ENCODE assay signal across 21 cellular contexts in the genomic region with DNA sequence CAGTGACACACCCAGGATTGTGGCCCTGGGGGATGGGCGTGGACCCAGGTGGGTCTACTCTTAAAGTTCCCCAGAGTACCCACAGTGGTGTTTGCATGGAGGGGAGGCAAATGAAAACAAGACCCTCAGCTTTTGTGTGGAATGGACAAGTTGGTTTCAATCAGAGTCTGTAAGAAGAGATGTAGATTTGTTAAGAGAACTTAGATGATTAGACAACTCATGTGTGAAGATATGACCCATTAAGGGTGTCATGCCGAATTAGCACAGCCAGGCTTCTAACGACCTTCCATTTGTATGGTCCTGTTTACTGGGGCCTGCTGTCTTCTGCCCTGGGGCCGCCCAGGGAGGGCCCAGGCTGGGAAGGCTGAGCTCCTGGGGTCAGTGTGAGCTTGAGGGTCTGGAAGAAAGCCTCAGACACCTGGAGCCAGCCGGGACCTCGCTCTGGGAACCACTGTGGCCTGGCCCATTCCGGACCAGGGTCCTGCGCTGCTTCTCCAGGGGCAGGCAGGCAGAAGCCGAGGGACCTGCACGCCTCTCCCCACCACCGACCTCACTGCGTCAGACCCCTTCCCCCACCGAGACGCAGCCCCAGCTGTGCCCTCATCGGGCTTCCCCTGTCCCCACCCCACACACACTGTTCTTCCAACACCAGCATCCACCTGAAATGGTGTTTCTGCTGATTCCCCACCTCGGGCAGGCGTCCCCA. TPM values are rescaled to one million over a fixed set of nuclear protein-coding genes. Genes with fewer than 3 reads are reported as not detected.
DNase-seq lines count a peak whose midpoint lies in the region; FAIRE-seq and TF ChIP-seq lines count a peak whose summit lies in the region.
"Had no signal": no experiment of that assay in that cellular context is flagged by ENCODE, and none has a peak within 500 bp of the region (broad histone marks: within the 10 kb centered on the region; RNA-seq: fewer than 3 reads in every experiment).

No MANE protein-coding gene starts in this region.

- no peak for TF ChIP-seq POLR2A in GM12892 (IDR thresholded peaks at IDR 0.05; ENCODE audit: low read depth, low read length)

- H3K27me3 ChIP-seq in BLaER1: no peaks in the 10 kb centered on the region

- no peak for FAIRE-seq in GM12892 (lab: Jason Lieb, UNC)
- no peak for FAIRE-seq in kidney (lab: Jason Lieb, UNC)
- FAIRE-seq: G401.6 had no signal

- H4K20me1 ChIP-seq in BLaER1: no peaks in the 10 kb centered on the region

- H3K36me3 ChIP-seq in BLaER1: peaks cover 3% of the 10 kb centered on the region; the same call in 1 of the 2 replicates
- peaks cover 2 to 10% of the 10 kb centered on the region in 2 donors for H3K36me3 ChIP-seq in kidney (ENCODE audit: control insufficient read depth in 1 of 2, insufficient read depth in 2 of 2, low read length in 2 of 2)

- DNase-seq in GM12892 (ENCODE audit: insufficient read length) (peak; percentile 25), kidney (peak; percentile 67), posterior vena cava (ENCODE audit: low spot score) (peak; percentile 81), cerebellum (ENCODE audit: low spot score) (no peak), NCI-H526 treated with DMSO at 0.1 percent for 48 hours (lab: John Stamatoyannopoulos, UW) (no peak), HT-29 (ENCODE audit: low spot score) (no peak)
- DNase-seq in effector CD8-positive, alpha-beta T cell (lab: John Stamatoyannopoulos, UW): no peak
- DNase-seq: ACHN, Caco-2, HCEC 1CT, MM.1S, NCI-H1092, NCI-H1436 treated with DMSO at 0.1 percent for 48 hours, NCI-H2029 treated with DMSO at 0.1 percent for 48 hours, NCI-H2171, NCI-H526 had no signal

- no peaks in the 10 kb centered on the region for H3K9me3 ChIP-seq in BLaER1
- H3K9me3 ChIP-seq in kidney (ENCODE audit: control insufficient read depth in 1 of 2, low read length in 2 of 2): no peaks in the 10 kb centered on the region
- H3K9me3 ChIP-seq: Caco-2 had no signal

- no peak for TF ChIP-seq CTCF in kidney (IDR thresholded peaks at IDR 0.05; ENCODE audit: borderline replicate concordance, extremely low read depth, insufficient read depth)

- H3K4me1 ChIP-seq in BLaER1: peaks cover 30% of the 10 kb centered on the region
- no peaks in the 10 kb centered on the region for H3K4me1 ChIP-seq in kidney (ENCODE audit: control insufficient read depth in 1 of 2, insufficient read depth in 1 of 2, low read depth in 1 of 2, low read length in 2 of 2)
- H3K4me1 ChIP-seq: Caco-2 had no signal

- H3K9ac ChIP-seq in BLaER1: no peak overlapping the region
- no peak overlapping the region for H3K9ac ChIP-seq in kidney (ENCODE audit: low read length in 2 of 2)

- intact Hi-C loops in kidney (cut with DNase I): no loop called here
- intact Hi-C loops in posterior vena cava (cut with DNase I): no loop called here

- H3K27ac ChIP-seq in BLaER1: 0 out of 2 replicates have a peak overlapping the region, but pooled peaks have one; percentile 30
- no peak overlapping the region for H3K27ac ChIP-seq in kidney (ENCODE audit: low read depth in 2 of 2, low read length in 2 of 2)

- H3K4me2 ChIP-seq in BLaER1: peak overlapping the region; percentile 64; the same call in 1 of the 2 replicates

- no peak overlapping the region for H3K4me3 ChIP-seq in BLaER1
- no peak overlapping the region for H3K4me3 ChIP-seq in kidney (ENCODE audit: low read length in 2 of 2)

RNA-seq across cellular contexts. Expression of a gene that starts 20.4 kb away (rescaled TPM):
- polyA plus RNA-seq in GM12892 (2012; ENCODE audit: missing spikeins): 12.7 TPM
- total RNA-seq in kidney: 32.5 TPM
- 5.2 TPM for polyA plus RNA-seq in kidney (ENCODE audit: insufficient read depth, low read depth, low replicate concordance)
- 10 to 100 TPM; 14.3 to 14.7 TPM for total RNA-seq in posterior vena cava
- total RNA-seq in cerebellum: 14.8 TPM
- 17.9 and 21.7 TPM in 2 replicates for total RNA-seq in HT-29 (2014; rRNA removed; shearing (Covaris generic))

RNA-seq across cellular contexts. Expression of a gene that starts 38.9 kb away (rescaled TPM):
- not detected for polyA plus RNA-seq in GM12892 (2012; ENCODE audit: missing spikeins)
- total RNA-seq in kidney (not detected), posterior vena cava (not detected), cerebellum (not detected)
- polyA plus RNA-seq in kidney (ENCODE audit: insufficient read depth, low read depth, low replicate concordance): not detected
- not detected in 2 replicates for total RNA-seq in HT-29 (2014; rRNA removed; shearing (Covaris generic))
- total RNA-seq: Caco-2; CD4-positive, alpha-beta T cell; LHCN-M2; SK-MEL-5 had no signal

Comparison
In these comparisons a context has a peak if more than half of its experiments do, and no peak if none do; other contexts are left out.
1. DNase-seq: peak in GM12892 (single experiment), kidney (single experiment) and posterior vena cava (single experiment); none in cerebellum (single experiment), effector CD8-positive, alpha-beta T cell (single experiment), NCI-H526 treated with DMSO at 0.1 percent for 48 hours (single experiment) and HT-29 (single experiment).